In the genomic region with DNA sequence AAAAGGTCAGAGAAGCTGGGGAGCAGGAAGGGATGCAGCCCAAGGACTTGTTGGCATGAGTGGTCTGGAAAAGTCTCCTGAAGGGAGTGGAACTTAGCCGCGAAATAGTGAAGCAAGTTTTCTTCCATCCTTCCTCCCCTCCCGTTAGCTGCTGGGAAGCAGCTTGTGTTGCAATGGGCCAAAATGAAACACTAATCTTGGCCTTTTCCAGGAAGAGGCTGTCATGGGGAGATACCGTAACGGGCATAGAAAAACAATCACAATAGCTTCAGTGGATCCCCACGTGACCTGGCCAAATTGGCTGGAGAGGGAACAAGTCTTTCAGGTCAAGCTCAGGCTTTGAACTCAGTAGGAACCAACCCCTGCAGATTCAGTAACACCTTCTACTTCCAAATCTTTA, we compare ENCODE assay signal across 1 cellular context.
A peak's percentile ranks its signal among the peaks of the same experiment; 100 is the strongest.
TF ChIP-seq lines count a peak whose summit lies in the region.

No MANE protein-coding gene starts in this region.

TF ChIP-seq in K562, 482 proteins besides CTCF, POLR2A, EP300 and RAD21 (continued from another document):
- TF ChIP-seq, protein P1, sequence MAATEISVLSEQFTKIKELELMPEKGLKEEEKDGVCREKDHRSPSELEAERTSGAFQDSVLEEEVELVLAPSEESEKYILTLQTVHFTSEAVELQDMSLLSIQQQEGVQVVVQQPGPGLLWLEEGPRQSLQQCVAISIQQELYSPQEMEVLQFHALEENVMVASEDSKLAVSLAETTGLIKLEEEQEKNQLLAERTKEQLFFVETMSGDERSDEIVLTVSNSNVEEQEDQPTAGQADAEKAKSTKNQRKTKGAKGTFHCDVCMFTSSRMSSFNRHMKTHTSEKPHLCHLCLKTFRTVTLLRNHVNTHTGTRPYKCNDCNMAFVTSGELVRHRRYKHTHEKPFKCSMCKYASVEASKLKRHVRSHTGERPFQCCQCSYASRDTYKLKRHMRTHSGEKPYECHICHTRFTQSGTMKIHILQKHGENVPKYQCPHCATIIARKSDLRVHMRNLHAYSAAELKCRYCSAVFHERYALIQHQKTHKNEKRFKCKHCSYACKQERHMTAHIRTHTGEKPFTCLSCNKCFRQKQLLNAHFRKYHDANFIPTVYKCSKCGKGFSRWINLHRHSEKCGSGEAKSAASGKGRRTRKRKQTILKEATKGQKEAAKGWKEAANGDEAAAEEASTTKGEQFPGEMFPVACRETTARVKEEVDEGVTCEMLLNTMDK (IDR thresholded peaks at IDR 0.05; ENCODE audit: borderline replicate concordance, insufficient read depth, low read depth, low read length, poor library complexity, severe bottlenecking), result no peak
- TF ChIP-seq, protein P2, sequence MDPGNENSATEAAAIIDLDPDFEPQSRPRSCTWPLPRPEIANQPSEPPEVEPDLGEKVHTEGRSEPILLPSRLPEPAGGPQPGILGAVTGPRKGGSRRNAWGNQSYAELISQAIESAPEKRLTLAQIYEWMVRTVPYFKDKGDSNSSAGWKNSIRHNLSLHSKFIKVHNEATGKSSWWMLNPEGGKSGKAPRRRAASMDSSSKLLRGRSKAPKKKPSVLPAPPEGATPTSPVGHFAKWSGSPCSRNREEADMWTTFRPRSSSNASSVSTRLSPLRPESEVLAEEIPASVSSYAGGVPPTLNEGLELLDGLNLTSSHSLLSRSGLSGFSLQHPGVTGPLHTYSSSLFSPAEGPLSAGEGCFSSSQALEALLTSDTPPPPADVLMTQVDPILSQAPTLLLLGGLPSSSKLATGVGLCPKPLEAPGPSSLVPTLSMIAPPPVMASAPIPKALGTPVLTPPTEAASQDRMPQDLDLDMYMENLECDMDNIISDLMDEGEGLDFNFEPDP (CRISPR knock-in tag; IDR thresholded peaks at IDR 0.05), result no peak
- no peak for TF ChIP-seq MAFF (IDR thresholded peaks at IDR 0.05; ENCODE audit: low read length)
- TF ChIP-seq CXXC5 (CRISPR knock-in tag; IDR thresholded peaks at IDR 0.05), result 0 out of 2 replicates have a peak, but pooled peaks have one; percentile 16
- TF ChIP-seq TAF1 (IDR thresholded peaks at IDR 0.05; ENCODE audit: control insufficient read depth, extremely low read depth, insufficient read depth, low read length, severe bottlenecking), result no peak
- TF ChIP-seq, protein P3, sequence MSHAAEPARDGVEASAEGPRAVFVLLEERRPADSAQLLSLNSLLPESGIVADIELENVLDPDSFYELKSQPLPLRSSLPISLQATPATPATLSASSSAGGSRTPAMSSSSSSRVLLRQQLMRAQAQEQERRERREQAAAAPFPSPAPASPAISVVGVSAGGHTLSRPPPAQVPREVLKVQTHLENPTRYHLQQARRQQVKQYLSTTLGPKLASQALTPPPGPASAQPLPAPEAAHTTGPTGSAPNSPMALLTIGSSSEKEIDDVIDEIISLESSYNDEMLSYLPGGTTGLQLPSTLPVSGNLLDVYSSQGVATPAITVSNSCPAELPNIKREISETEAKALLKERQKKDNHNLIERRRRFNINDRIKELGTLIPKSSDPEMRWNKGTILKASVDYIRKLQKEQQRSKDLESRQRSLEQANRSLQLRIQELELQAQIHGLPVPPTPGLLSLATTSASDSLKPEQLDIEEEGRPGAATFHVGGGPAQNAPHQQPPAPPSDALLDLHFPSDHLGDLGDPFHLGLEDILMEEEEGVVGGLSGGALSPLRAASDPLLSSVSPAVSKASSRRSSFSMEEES (CRISPR knock-in tag; IDR thresholded peaks at IDR 0.05), result peak; percentile 62
- TF ChIP-seq TAL1 (IDR thresholded peaks at IDR 0.05), result no peak
- TF ChIP-seq CEBPG (CRISPR knock-in tag; IDR thresholded peaks at IDR 0.05), result no peak
- peak; percentile 52 to 72; a peak in 2 of 4 replicates for TF ChIP-seq CEBPG (tag; conservative IDR thresholded peaks at IDR 0.05 in 1 of 2, IDR thresholded peaks at IDR 0.05 in 1 of 2)
